ENCODE assay signal across 35 cellular contexts in genomic region chr11:27191061-27191460, GRCh38.
"Had no signal": no experiment of that assay in that cellular context is flagged by ENCODE, and none has a peak within 500 bp of the region (broad histone marks: within the 10 kb centered on the region; RNA-seq: fewer than 3 reads in every experiment).

No MANE protein-coding gene starts in this region.

- H3K4me1 Mint-ChIP-seq: activated CD4-positive, alpha-beta T cell treated with anti-CD3 and anti-CD28 coated beads for 36 hours; activated CD4-positive, alpha-beta T cell treated with anti-CD3 and anti-CD28 coated beads, Interleukin-2, amount 10 ng/mL, durations not matched to agents 24 days and 14 days; activated CD8-positive, alpha-beta memory T cell treated with anti-CD3 and anti-CD28 coated beads, Interleukin-2, amount 10 ng/mL, durations not matched to agents 7 days and 5 days; activated naive CD4-positive, alpha-beta T cell treated with anti-CD3 and anti-CD28 coated beads, Interleukin-2, amount 50 U/mL, for 24 hours; activated naive CD8-positive, alpha-beta T cell treated with anti-CD3 and anti-CD28 coated beads for 36 hours; activated naive CD8-positive, alpha-beta T cell treated with anti-CD3 and anti-CD28 coated beads, Interleukin-2, amount 50 U/mL, for 24 hours; T-helper 17 cell had no signal

- H3K27me3 ChIP-seq: adrenal gland, body of pancreas, esophagus squamous epithelium, gastroesophageal sphincter had no signal

- H3K4me1 ChIP-seq: gastroesophageal sphincter had no signal

- ATAC-seq: activated CD4-positive, alpha-beta T cell treated with anti-CD3 and anti-CD28 coated beads for 36 hours; activated CD8-positive, alpha-beta memory T cell treated with anti-CD3 and anti-CD28 coated beads, Interleukin-2, amount 10 ng/mL, durations not matched to agents 7 days and 5 days; activated CD8-positive, alpha-beta T cell treated with anti-CD3 and anti-CD28 coated beads, Interleukin-2, amount 10 ng/mL, durations not matched to agents 7 days and 5 days; activated naive CD8-positive, alpha-beta T cell treated with anti-CD3 and anti-CD28 coated beads, Interleukin-2, amount 50 U/mL, for 24 hours; body of pancreas; effector memory CD8-positive, alpha-beta T cell; gastroesophageal sphincter; T-helper 17 cell had no signal

- H3K9me3 ChIP-seq: adrenal gland, body of pancreas, esophagus squamous epithelium, gastroesophageal sphincter had no signal

- H3K4me3 Mint-ChIP-seq: activated CD4-positive, alpha-beta memory T cell treated with anti-CD3 and anti-CD28 coated beads for 36 hours; activated CD4-positive, alpha-beta T cell treated with anti-CD3 and anti-CD28 coated beads for 36 hours; activated CD4-positive, alpha-beta T cell treated with anti-CD3 and anti-CD28 coated beads, Interleukin-2, amount 10 ng/mL, durations not matched to agents 24 days and 14 days; activated CD8-positive, alpha-beta memory T cell treated with anti-CD3 and anti-CD28 coated beads, Interleukin-2, amount 10 ng/mL, durations not matched to agents 7 days and 5 days; activated CD8-positive, alpha-beta T cell treated with anti-CD3 and anti-CD28 coated beads, Interleukin-2, amount 10 ng/mL, durations not matched to agents 7 days and 5 days; activated naive CD4-positive, alpha-beta T cell treated with anti-CD3 and anti-CD28 coated beads for 36 hours; activated naive CD4-positive, alpha-beta T cell treated with anti-CD3 and anti-CD28 coated beads, Interleukin-2, amount 50 U/mL, for 24 hours; activated naive CD8-positive, alpha-beta T cell treated with anti-CD3 and anti-CD28 coated beads for 36 hours; activated naive CD8-positive, alpha-beta T cell treated with anti-CD3 and anti-CD28 coated beads, Interleukin-2, amount 50 U/mL, for 24 hours; activated T-helper 1 cell treated with anti-CD3 and anti-CD28 coated beads, Interleukin-12 subunit alpha, Interleukin-12 subunit beta, Interleukin-2, Interleukin-4 antibody, amounts not matched to agents 30 ng/mL and 10 ng/mL and 1 ng/mL, durations not matched to agents 14 hours and 24 hours and 36 hours; effector memory CD8-positive, alpha-beta T cell; T-helper 17 cell; T-helper 2 cell treated with Interferon-gamma antibody and Interleukin-4, amounts not matched to agents 5 μg/mL and 100 μg/mL, for 36 hours had no signal

- H3K36me3 ChIP-seq: adrenal gland, esophagus squamous epithelium, gastroesophageal sphincter had no signal

- DNase-seq: activated CD4-positive, alpha-beta memory T cell treated with anti-CD3 and anti-CD28 coated beads for 36 hours; activated CD4-positive, alpha-beta T cell treated with anti-CD3 and anti-CD28 coated beads for 36 hours; activated CD4-positive, alpha-beta T cell treated with anti-CD3 and anti-CD28 coated beads, Interleukin-2, amount 10 ng/mL, durations not matched to agents 24 days and 14 days; activated CD4-positive, CD25-positive, alpha-beta regulatory T cell; activated CD4-positive, CD25-positive, alpha-beta regulatory T cell treated with anti-CD3 and anti-CD28 coated beads, Interleukin-2, amount 50 U/mL, for 72 hours; activated CD8-positive, alpha-beta memory T cell treated with anti-CD3 and anti-CD28 coated beads, Interleukin-2, amount 10 ng/mL, durations not matched to agents 7 days and 5 days; activated CD8-positive, alpha-beta memory T cell treated with anti-CD3 and anti-CD28 coated beads, Interleukin-2, amount 50 U/mL, for 4 hours; activated CD8-positive, alpha-beta T cell treated with anti-CD3 and anti-CD28 coated beads, Interleukin-2, amount 10 ng/mL, durations not matched to agents 7 days and 5 days; activated effector memory CD4-positive, alpha-beta T cell treated with anti-CD3 and anti-CD28 coated beads, Interleukin-2, amount 50 U/mL, for 16 hours; activated naive CD4-positive, alpha-beta T cell treated with anti-CD3 and anti-CD28 coated beads for 36 hours; activated naive CD8-positive, alpha-beta T cell treated with anti-CD3 and anti-CD28 coated beads for 36 hours; activated naive CD8-positive, alpha-beta T cell treated with anti-CD3 and anti-CD28 coated beads, Interleukin-2, amount 50 U/mL, for 24 hours; activated T-cell treated with anti-CD3 and anti-CD28 coated beads, Interleukin-2, amount 50 U/mL, for 1 hour; activated T-cell treated with anti-CD3 and anti-CD28 coated beads, Interleukin-2, amount 50 U/mL, for 48 hours; adrenal gland; amygdala; aorta; body of pancreas; caudate nucleus; cortex of kidney; dermis blood vessel endothelial cell; effector CD4-positive, alpha-beta T cell; effector memory CD8-positive, alpha-beta T cell; erythroblast; esophagus squamous epithelium; foreskin melanocyte; T-helper 1 cell; T-helper 17 cell; T1000 had no signal

- H3K36me3 Mint-ChIP-seq: activated CD4-positive, alpha-beta memory T cell treated with anti-CD3 and anti-CD28 coated beads for 36 hours; activated CD8-positive, alpha-beta memory T cell treated with anti-CD3 and anti-CD28 coated beads, Interleukin-2, amount 10 ng/mL, durations not matched to agents 7 days and 5 days; activated naive CD4-positive, alpha-beta T cell treated with anti-CD3 and anti-CD28 coated beads, Interleukin-2, amount 50 U/mL, for 24 hours; activated naive CD8-positive, alpha-beta T cell treated with anti-CD3 and anti-CD28 coated beads for 36 hours had no signal

- H3K27ac Mint-ChIP-seq: activated CD4-positive, alpha-beta memory T cell treated with anti-CD3 and anti-CD28 coated beads for 36 hours; activated CD4-positive, alpha-beta T cell treated with anti-CD3 and anti-CD28 coated beads for 36 hours; activated CD4-positive, alpha-beta T cell treated with anti-CD3 and anti-CD28 coated beads, Interleukin-2, amount 10 ng/mL, durations not matched to agents 24 days and 14 days; activated CD8-positive, alpha-beta memory T cell treated with anti-CD3 and anti-CD28 coated beads, Interleukin-2, amount 10 ng/mL, durations not matched to agents 7 days and 5 days; activated CD8-positive, alpha-beta T cell treated with anti-CD3 and anti-CD28 coated beads, Interleukin-2, amount 10 ng/mL, durations not matched to agents 7 days and 5 days; activated naive CD4-positive, alpha-beta T cell treated with anti-CD3 and anti-CD28 coated beads for 36 hours; activated naive CD4-positive, alpha-beta T cell treated with anti-CD3 and anti-CD28 coated beads, Interleukin-2, amount 50 U/mL, for 24 hours; activated naive CD8-positive, alpha-beta T cell treated with anti-CD3 and anti-CD28 coated beads for 36 hours; activated naive CD8-positive, alpha-beta T cell treated with anti-CD3 and anti-CD28 coated beads, Interleukin-2, amount 50 U/mL, for 24 hours; activated T-helper 1 cell treated with anti-CD3 and anti-CD28 coated beads, Interleukin-12 subunit alpha, Interleukin-12 subunit beta, Interleukin-2, Interleukin-4 antibody, amounts not matched to agents 30 ng/mL and 10 ng/mL and 1 ng/mL, durations not matched to agents 14 hours and 24 hours and 36 hours; activated T-helper 2 cell treated with anti-CD3 and anti-CD28 coated beads, Interferon-gamma antibody, Interleukin-2, Interleukin-4, amounts not matched to agents 10 μg/mL and 5 μg/mL and 100 μg/mL, durations not matched to agents 14 hours and 24 hours and 36 hours; effector memory CD8-positive, alpha-beta T cell; T-helper 17 cell; T-helper 2 cell treated with Interferon-gamma antibody and Interleukin-4, amounts not matched to agents 5 μg/mL and 100 μg/mL, for 36 hours had no signal

- H3K9me3 Mint-ChIP-seq: activated CD4-positive, alpha-beta memory T cell treated with anti-CD3 and anti-CD28 coated beads for 36 hours; activated CD4-positive, alpha-beta T cell treated with anti-CD3 and anti-CD28 coated beads, Interleukin-2, amount 10 ng/mL, durations not matched to agents 24 days and 14 days; activated naive CD4-positive, alpha-beta T cell treated with anti-CD3 and anti-CD28 coated beads for 36 hours; activated naive CD4-positive, alpha-beta T cell treated with anti-CD3 and anti-CD28 coated beads, Interleukin-2, amount 50 U/mL, for 24 hours; activated naive CD8-positive, alpha-beta T cell treated with anti-CD3 and anti-CD28 coated beads for 36 hours; activated naive CD8-positive, alpha-beta T cell treated with anti-CD3 and anti-CD28 coated beads, Interleukin-2, amount 50 U/mL, for 24 hours; activated T-helper 1 cell treated with anti-CD3 and anti-CD28 coated beads, Interleukin-12 subunit alpha, Interleukin-12 subunit beta, Interleukin-2, Interleukin-4 antibody, amounts not matched to agents 30 ng/mL and 10 ng/mL and 1 ng/mL, durations not matched to agents 14 hours and 24 hours and 36 hours; activated T-helper 2 cell treated with anti-CD3 and anti-CD28 coated beads, Interferon-gamma antibody, Interleukin-2, Interleukin-4, amounts not matched to agents 10 μg/mL and 5 μg/mL and 100 μg/mL, durations not matched to agents 14 hours and 24 hours and 36 hours; effector memory CD8-positive, alpha-beta T cell; T-helper 2 cell treated with Interferon-gamma antibody and Interleukin-4, amounts not matched to agents 5 μg/mL and 100 μg/mL, for 36 hours had no signal

- H3K27ac ChIP-seq: adrenal gland, body of pancreas, esophagus squamous epithelium, gastroesophageal sphincter had no signal

- FAIRE-seq: colon had no signal

- H3K4me3 ChIP-seq: adrenal gland, body of pancreas, esophagus squamous epithelium, gastroesophageal sphincter had no signal
